In the genomic region with DNA sequence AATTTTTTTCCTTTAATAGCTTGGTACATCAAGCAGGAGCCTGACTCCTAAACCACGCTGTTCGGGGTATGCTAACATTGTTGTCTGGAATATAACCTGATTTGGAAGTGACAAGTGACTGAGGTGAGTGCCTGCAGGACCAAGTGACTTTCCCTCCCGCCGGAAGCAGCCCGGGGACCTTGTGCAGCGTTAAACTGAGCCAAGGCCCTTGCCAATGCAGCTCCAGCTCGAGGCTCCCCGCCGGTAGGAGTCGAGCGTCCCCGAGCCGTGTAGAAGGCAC, we compare ENCODE assay signal across 8 cellular contexts. TPM values are rescaled to one million over a fixed set of nuclear protein-coding genes. Genes with fewer than 3 reads are reported as not detected.
DNase-seq lines count a peak whose midpoint lies in the region; ATAC-seq and TF ChIP-seq lines count a peak whose summit lies in the region.

No MANE protein-coding gene starts in this region.

- H3K9ac ChIP-seq in iPS-20b (ENCODE audit: low read depth, low read length) = peak overlapping the region; percentile 88; the same call in 1 of the 2 replicates

- peak; percentile 44 for DNase-seq in DMS79 (lab: John Stamatoyannopoulos, UW)
- no peak for DNase-seq in DMS79 treated with DMSO at 0.1 percent for 48 hours (lab: John Stamatoyannopoulos, UW)
- DNase-seq in thoracic aorta (ENCODE audit: low spot score) = no peak
- no peak for DNase-seq in activated T-cell treated with anti-CD3 and anti-CD28 coated beads, Interleukin-2, amount 50 U/mL, for 1 hour
- no peak for DNase-seq in NCI-H2029 treated with DMSO at 0.1 percent for 48 hours (lab: John Stamatoyannopoulos, UW)
- no peak for DNase-seq in kidney glomerular epithelial cell (lab: John Stamatoyannopoulos, UW)

- H3K9me3 ChIP-seq in iPS-20b (ENCODE audit: insufficient read depth, low read depth, low read length) = no peaks in the 10 kb centered on the region
- H3K9me3 ChIP-seq in thoracic aorta = no peaks in the 10 kb centered on the region

- H3K4me1 ChIP-seq in iPS-20b (ENCODE audit: insufficient read depth, low read length) (no peaks in the 10 kb centered on the region), thoracic aorta (ENCODE audit: control insufficient read depth in 1 of 2, low read depth in 2 of 2) (peaks cover 2 to 35% of the 10 kb centered on the region in 2 donors)

- ATAC-seq in SK-N-SH treated with all-trans-retinoic acid at 6 μM for 48 hours (peak; percentile 62), thoracic aorta (ENCODE audit: insufficient number of reproducible peaks, low FRiP score, low read depth) (no peak)

- H3K4me3 ChIP-seq in iPS-20b (ENCODE audit: low read length) (peak overlapping the region; percentile 87; the same call in 1 of the 2 replicates), thoracic aorta (peak overlapping the region; percentile 84)

- TF ChIP-seq CTCF in thoracic aorta (IDR thresholded peaks at IDR 0.05) = no peak

- H3K36me3 ChIP-seq in iPS-20b (ENCODE audit: insufficient read depth, low read depth, low read length) (no peaks in the 10 kb centered on the region), thoracic aorta (peaks cover 3% of the 10 kb centered on the region)

- H3K27ac ChIP-seq in iPS-20b (ENCODE audit: low read length) = no peak overlapping the region
- peak overlapping the region; percentile 67 to 68 for H3K27ac ChIP-seq in thoracic aorta

- H3K27me3 ChIP-seq in iPS-20b (ENCODE audit: insufficient read depth, low read length) (peaks cover 11% of the 10 kb centered on the region; the same call in 1 of the 2 replicates), thoracic aorta (replicated peaks; ENCODE audit: insufficient read depth) (no peaks in the 10 kb centered on the region)

TF ChIP-seq in SK-N-SH treated with all-trans-retinoic acid at 6 μM for 48 hours, 23 proteins besides CTCF, POLR2A, EP300 and RAD21:
- TF ChIP-seq SNAI2 (CRISPR knock-in tag; IDR thresholded peaks at IDR 0.05) (no peak), PATZ1 (CRISPR knock-in tag; IDR thresholded peaks at IDR 0.05; ENCODE audit: borderline replicate concordance) (no peak), CSRNP3 (CRISPR knock-in tag; IDR thresholded peaks at IDR 0.05) (no peak), ZNF8 (CRISPR knock-in tag; IDR thresholded peaks at IDR 0.05) (no peak), TCF4 (CRISPR knock-in tag; IDR thresholded peaks at IDR 0.05; ENCODE audit: borderline replicate concordance) (no peak), CSDC2 (CRISPR knock-in tag; IDR thresholded peaks at IDR 0.05) (no peak), ARNTL (CRISPR knock-in tag; IDR thresholded peaks at IDR 0.05; ENCODE audit: borderline replicate concordance, low read depth) (no peak), ZC3H10 (CRISPR knock-in tag; IDR thresholded peaks at IDR 0.05) (no peak), BACH2 (CRISPR knock-in tag; IDR thresholded peaks at IDR 0.05; ENCODE audit: borderline replicate concordance) (no peak), OSR1 (CRISPR knock-in tag; IDR thresholded peaks at IDR 0.05) (no peak), ZFP3 (CRISPR knock-in tag; IDR thresholded peaks at IDR 0.05) (no peak), ZNF565 (CRISPR knock-in tag; conservative IDR thresholded peaks at IDR 0.05; ENCODE audit: low read depth) (no peak)
- TF ChIP-seq, protein P1, sequence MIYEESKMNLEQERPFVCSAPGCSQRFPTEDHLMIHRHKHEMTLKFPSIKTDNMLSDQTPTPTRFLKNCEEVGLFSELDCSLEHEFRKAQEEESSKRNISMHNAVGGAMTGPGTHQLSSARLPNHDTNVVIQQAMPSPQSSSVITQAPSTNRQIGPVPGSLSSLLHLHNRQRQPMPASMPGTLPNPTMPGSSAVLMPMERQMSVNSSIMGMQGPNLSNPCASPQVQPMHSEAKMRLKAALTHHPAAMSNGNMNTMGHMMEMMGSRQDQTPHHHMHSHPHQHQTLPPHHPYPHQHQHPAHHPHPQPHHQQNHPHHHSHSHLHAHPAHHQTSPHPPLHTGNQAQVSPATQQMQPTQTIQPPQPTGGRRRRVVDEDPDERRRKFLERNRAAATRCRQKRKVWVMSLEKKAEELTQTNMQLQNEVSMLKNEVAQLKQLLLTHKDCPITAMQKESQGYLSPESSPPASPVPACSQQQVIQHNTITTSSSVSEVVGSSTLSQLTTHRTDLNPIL (CRISPR knock-in tag; IDR thresholded peaks at IDR 0.05; ENCODE audit: low read depth) = no peak

RNA-seq across cellular contexts. Expression of gene MTARC1, which starts 0.7 kb away (rescaled TPM):
- total RNA-seq in thoracic aorta = 1 to 10 TPM; 3.6 to 3.7 TPM

RNA-seq across cellular contexts. Expression of gene MTARC2, which starts 37.9 kb away (rescaled TPM):
- 10 to 100 TPM; 30.4 to 32.1 TPM for total RNA-seq in thoracic aorta
